Comparison of ENCODE assay signal across 20 cellular contexts in the genomic region with DNA sequence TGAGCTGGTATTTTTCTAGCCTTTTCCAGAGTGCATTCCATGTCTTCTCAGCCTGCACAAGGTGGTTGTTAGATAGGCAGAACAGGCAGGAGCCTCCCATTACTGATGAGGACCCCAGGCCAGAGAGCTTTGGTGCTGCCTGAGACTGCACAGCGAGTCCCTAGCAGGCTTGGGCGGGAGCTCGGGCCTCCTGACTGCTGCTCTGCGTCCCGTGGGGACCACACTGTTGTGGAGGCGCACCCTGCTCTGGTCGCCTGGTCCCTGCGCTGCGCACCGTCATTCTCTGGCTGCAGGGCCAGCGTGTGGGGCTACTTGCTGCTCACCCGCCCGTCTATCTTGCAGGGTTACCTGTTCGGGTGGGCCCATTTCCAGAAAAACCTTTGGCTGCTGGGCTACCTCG. TPM values are rescaled to one million over a fixed set of nuclear protein-coding genes. Genes with fewer than 3 reads are reported as not detected.
DNase-seq lines count a peak whose midpoint lies in the region; ATAC-seq, FAIRE-seq and TF ChIP-seq lines count a peak whose summit lies in the region.
"Had no signal": no experiment of that assay in that cellular context is flagged by ENCODE, and none has a peak within 500 bp of the region (broad histone marks: within the 10 kb centered on the region; RNA-seq: fewer than 3 reads in every experiment).

No MANE protein-coding gene starts in this region.

- H3K27ac Mint-ChIP-seq in memory B cell = peak overlapping the region; percentile 99
- H3K27ac Mint-ChIP-seq: CD4-positive, CD25-positive, alpha-beta regulatory T cell had no signal

- TF ChIP-seq CTCF in HepG2 (CRISPR knock-in tag; IDR thresholded peaks at IDR 0.05) (no peak), right lobe of liver (IDR thresholded peaks at IDR 0.05) (no peak), OCI-LY1 (IDR thresholded peaks at IDR 0.05; ENCODE audit: low read length) (no peak)

- H3K36me3 ChIP-seq in HepG2 (replicated peaks in 1 of 2; ENCODE audit: control insufficient read depth in 1 of 2, insufficient read depth in 2 of 2, low read length in 2 of 2) (peaks cover 2 to 8% of the 10 kb centered on the region in 2 experiments; a peak in 3 of 5 replicates), right lobe of liver (peaks cover 0 to 24% (median 3%) of the 10 kb centered on the region in 4 donors), OCI-LY1 (ENCODE audit: insufficient read depth, low read length) (peaks cover 10% of the 10 kb centered on the region; the same call in 1 of the 2 replicates)

- POLR2A ChIA-PET in HepG2 (lab: Yijun Ruan, JAX) = no interaction called here

- BruUV-seq in HepG2 (replicated peaks; lab: Mats Ljungman, UMichigan) = no TSS peak

- 96% methylated on average over 8 of the region's 15 CpGs for WGBS in HepG2 (ENCODE audit: low lambda C conversion rate)
- no CpG with 5 or more reads among the region's 15 CpGs for WGBS in right lobe of liver (ENCODE audit: insufficient coverage, low coverage, low lambda C conversion rate, missing lambda C conversion rate)

- H3K27me3 Mint-ChIP-seq in memory B cell = no peaks in the 10 kb centered on the region
- H3K27me3 Mint-ChIP-seq: CD4-positive, CD25-positive, alpha-beta regulatory T cell had no signal

- H3K79me2 ChIP-seq in HepG2 (ENCODE audit: insufficient read depth, low read length) (no peaks in the 10 kb centered on the region), OCI-LY1 (ENCODE audit: insufficient read depth, low read length) (no peaks in the 10 kb centered on the region)

- intact Hi-C loops in HepG2 (cut with micrococcal nuclease; ENCODE audit: unreplicated experiment) = no loop called here
- intact Hi-C loops in right lobe of liver (cut with DNase I) = loop anchor here in 1 of 2 donors (10.0 kb wide), 1 partner anchor 142 kb away; no protein-coding TSS in a partner anchor

- CTCF ChIA-PET in HepG2 (lab: Yijun Ruan, JAX; ENCODE audit: low intra/inter-chr PET ratio, low total read pairs) = no interaction called here

- H3K27me3 ChIP-seq in HepG2 (ENCODE audit: control insufficient read depth in 1 of 2, insufficient read depth in 2 of 2, low read length in 2 of 2) (no peaks in the 10 kb centered on the region), right lobe of liver (no peaks in the 10 kb centered on the region), OCI-LY1 (ENCODE audit: insufficient read depth, low read length) (no peaks in the 10 kb centered on the region)

- DNase-seq in HepG2 (ENCODE audit: low spot score) (no peak), right lobe of liver (no peak), memory B cell (ENCODE audit: low spot score in 2 of 2) (no peak), SIG-M5 treated with dmso at 0.1 percent for 504 hours (lab: John Stamatoyannopoulos, UW; ENCODE audit: unreplicated experiment) (no peak), SKM-1 (lab: John Stamatoyannopoulos, UW; ENCODE audit: unreplicated experiment) (no peak)
- DNase-seq: AML-193; CD4-positive, CD25-positive, alpha-beta regulatory T cell; EL; GF-D8; NCI-H1092 treated with DMSO at 0.1 percent for 48 hours; NCI-H1436 treated with DMSO at 0.1 percent for 48 hours; NCI-H1930; NCI-H2227 treated with DMSO at 0.1 percent for 48 hours; NCI-H510A; SW 1271 had no signal

- H3K4me1 ChIP-seq in HepG2 (ENCODE audit: insufficient read depth, low read length) (peaks cover 11% of the 10 kb centered on the region), right lobe of liver (peaks cover 0 to 41% (median 17%) of the 10 kb centered on the region in 4 donors), OCI-LY1 (ENCODE audit: insufficient read depth, low read length, severe bottlenecking) (peaks cover 44% of the 10 kb centered on the region)

- H3K9me3 ChIP-seq in HepG2 (ENCODE audit: low read length) = no peaks in the 10 kb centered on the region
- no peaks in the 10 kb centered on the region for H3K9me3 ChIP-seq in right lobe of liver
- H3K9me3 ChIP-seq in OCI-LY1 (ENCODE audit: low read length) = no peaks in the 10 kb centered on the region

- H3K9ac ChIP-seq in HepG2 (ENCODE audit: insufficient read depth, low read depth, low read length) (no peak overlapping the region), OCI-LY1 (ENCODE audit: low read length) (no peak overlapping the region)

- H3K4me3 Mint-ChIP-seq in memory B cell = no peak overlapping the region
- H3K4me3 Mint-ChIP-seq: CD4-positive, CD25-positive, alpha-beta regulatory T cell had no signal

- H3F3A ChIP-seq in OCI-LY1 (ENCODE audit: insufficient read depth, low read length) = no peaks in the 10 kb centered on the region

- H4K20me1 ChIP-seq in HepG2 (ENCODE audit: insufficient read depth, low read length) (peaks cover 5% of the 10 kb centered on the region; the same call in 1 of the 2 replicates), OCI-LY1 (ENCODE audit: insufficient read depth, low read length) (no peaks in the 10 kb centered on the region)

- no peak for TF ChIP-seq RAD21 in HepG2 (CRISPR knock-in tag; IDR thresholded peaks at IDR 0.05)

- in situ Hi-C loops in HepG2 (cut with HindIII; ENCODE audit: extremely low pct_ligation_motif_present, low pct_unique_long_range_greater_than_20kb) = no loop called here

- ATAC-seq in HepG2 = no peak
- ATAC-seq in right lobe of liver = no peak
- ATAC-seq in memory B cell (ENCODE audit: low read depth) = no peak
- ATAC-seq in HG03460 (IDR thresholded peaks at IDR 0.05; ENCODE audit: unreplicated experiment) = no peak
- ATAC-seq: HCT116, Panc1 had no signal

- H3K36me3 Mint-ChIP-seq in memory B cell = peaks cover 7% of the 10 kb centered on the region
- H3K36me3 Mint-ChIP-seq: CD4-positive, CD25-positive, alpha-beta regulatory T cell had no signal

- FAIRE-seq in HepG2 (lab: Jason Lieb, UNC) = no peak
- FAIRE-seq: H1 had no signal

- H3K9me3 Mint-ChIP-seq in memory B cell = no peaks in the 10 kb centered on the region
- H3K9me3 Mint-ChIP-seq: CD4-positive, CD25-positive, alpha-beta regulatory T cell had no signal

- TF ChIP-seq POLR2A in HepG2 (IDR thresholded peaks at IDR 0.05; ENCODE audit: insufficient read depth in 1 of 2, low read depth in 2 of 2, low read length in 2 of 2) (no peak), right lobe of liver (IDR thresholded peaks at IDR 0.05) (no peak)

- H3K27ac ChIP-seq in HepG2 (ENCODE audit: extremely low read length, insufficient read depth, low read length) = no peak overlapping the region
- no peak overlapping the region for H3K27ac ChIP-seq in right lobe of liver
- peak overlapping the region; percentile 84 for H3K27ac ChIP-seq in OCI-LY1 (ENCODE audit: low read depth, low read length, poor library complexity, severe bottlenecking)

- H2AFZ ChIP-seq in HepG2 (ENCODE audit: low read length) (no peak overlapping the region), OCI-LY1 (ENCODE audit: low read length) (no peak overlapping the region)

- TF ChIP-seq EP300 in HepG2 (IDR thresholded peaks at IDR 0.05; ENCODE audit: low read depth in 2 of 2, low read length in 2 of 2) = no peak
- no peak for TF ChIP-seq EP300 in HepG2 (CRISPR knock-in tag; IDR thresholded peaks at IDR 0.05; ENCODE audit: borderline replicate concordance)

- peaks cover 15% of the 10 kb centered on the region for H3K4me1 Mint-ChIP-seq in memory B cell

- H3K4me3 ChIP-seq in HepG2 (replicated peaks in 1 of 3; ENCODE audit: insufficient read depth in 1 of 3, low read depth in 2 of 3, low read length in 3 of 3) (no peak overlapping the region), right lobe of liver (no peak overlapping the region), OCI-LY1 (ENCODE audit: low read depth, low read length, poor library complexity, severe bottlenecking) (no peak overlapping the region)

- H3K4me2 ChIP-seq in HepG2 (ENCODE audit: low read depth, low read length) (no peak overlapping the region), OCI-LY1 (ENCODE audit: low read length) (no peak overlapping the region)

- no peaks in the 10 kb centered on the region for H3K9me2 ChIP-seq in OCI-LY1 (ENCODE audit: low read depth, low read length)

RNA-seq across cellular contexts. Expression of gene TPCN2, which starts 8.5 kb away (rescaled TPM):
- total RNA-seq in HepG2 (2016; rRNA removed; fragmentation: Illumina TruSeq; extraction: Trizol) (2.0 and 5.9 TPM in 2 replicates), right lobe of liver (10 to 100 TPM; 10.7 to 27.2 (median 15.6) TPM)
- 3.5 and 4.3 TPM in 2 replicates for total RNA-seq in HepG2 (2016; cell fraction: cytosol; rRNA removed; fragmentation: Illumina TruSeq; extraction: Trizol; ENCODE audit: low read depth)
- total RNA-seq in HepG2 (2016; cell fraction: insoluble cytoplasmic fraction; rRNA removed; fragmentation: Illumina TruSeq; extraction: Trizol) = 1.8 and 5.7 TPM in 2 replicates
- total RNA-seq in HepG2 (2016; cell fraction: membrane; rRNA removed; fragmentation: Illumina TruSeq; extraction: Trizol) = 2.4 and 2.5 TPM in 2 replicates
- total RNA-seq in HepG2 (2016; cell fraction: nucleus; rRNA removed; fragmentation: Illumina TruSeq; extraction: Trizol) = 7.8 and 11.5 TPM in 2 replicates
- polyA plus RNA-seq in HepG2 (2011; rRNA removed) = 5.6 and 6.9 TPM in 2 replicates
- polyA plus RNA-seq in HepG2 (2011; cell fraction: cytosol; rRNA removed) = 3.3 and 3.5 TPM in 2 replicates
- polyA plus RNA-seq in HepG2 (2011; cell fraction: nucleus; rRNA removed) = 37.2 and 42.8 TPM in 2 replicates
- polyA plus RNA-seq in HepG2 (2012) = 4.5 and 4.7 TPM in 2 replicates
- 0.52 and 0.74 TPM in 2 replicates for polyA plus RNA-seq in HepG2 (2016; cell fraction: cytosol; fragmentation: Illumina TruSeq; extraction: Trizol; ENCODE audit: low read depth)
- 1.7 and 2.1 TPM in 2 replicates for polyA plus RNA-seq in HepG2 (2016; cell fraction: insoluble cytoplasmic fraction; fragmentation: Illumina TruSeq; extraction: Trizol; ENCODE audit: low read depth)
- polyA plus RNA-seq in HepG2 (2016; cell fraction: membrane; fragmentation: Illumina TruSeq; extraction: Trizol; ENCODE audit: low read depth) = 1.3 TPM in 2 replicates
- 17.8 and 19.4 TPM in 2 replicates for polyA plus RNA-seq in HepG2 (2016; cell fraction: nucleus; fragmentation: Illumina TruSeq; extraction: Trizol; ENCODE audit: insufficient read depth, low read depth)
- polyA minus RNA-seq in HepG2 (2011; rRNA and poly(A)+ RNA removed; ENCODE audit: low replicate concordance) = 10.3 and 20.2 TPM in 2 replicates
- polyA minus RNA-seq in HepG2 (2011; cell fraction: cytosol; rRNA and poly(A)+ RNA removed) = 1.6 TPM in 2 replicates
- 14.9 and 16.5 TPM in 2 replicates for polyA minus RNA-seq in HepG2 (2011; cell fraction: nucleus; rRNA and poly(A)+ RNA removed)

RNA-seq across cellular contexts. Expression of gene MRGPRF, which starts 44.2 kb away (rescaled TPM):
- total RNA-seq in HepG2 (2016; rRNA removed; fragmentation: Illumina TruSeq; extraction: Trizol) (not detected in 2 replicates), right lobe of liver (1 to 10 TPM; 1.6 to 3.4 (median 2.0) TPM)
- total RNA-seq in HepG2 (2016; cell fraction: cytosol; rRNA removed; fragmentation: Illumina TruSeq; extraction: Trizol; ENCODE audit: low read depth) = not detected in 2 replicates
- total RNA-seq in HepG2 (2016; cell fraction: insoluble cytoplasmic fraction; rRNA removed; fragmentation: Illumina TruSeq; extraction: Trizol) = not detected in 2 replicates
- not detected in 2 replicates for total RNA-seq in HepG2 (2016; cell fraction: membrane; rRNA removed; fragmentation: Illumina TruSeq; extraction: Trizol)
- total RNA-seq in HepG2 (2016; cell fraction: nucleus; rRNA removed; fragmentation: Illumina TruSeq; extraction: Trizol) = not detected in 2 replicates
- polyA plus RNA-seq in HepG2 (2011; rRNA removed) = not detected in 2 replicates
- polyA plus RNA-seq in HepG2 (2011; cell fraction: cytosol; rRNA removed) = not detected in 2 replicates
- polyA plus RNA-seq in HepG2 (2011; cell fraction: nucleus; rRNA removed) = not detected in 2 replicates
- not detected in 2 replicates for polyA plus RNA-seq in HepG2 (2012)
- polyA plus RNA-seq in HepG2 (2016; cell fraction: cytosol; fragmentation: Illumina TruSeq; extraction: Trizol; ENCODE audit: low read depth) = not detected in 2 replicates
- polyA plus RNA-seq in HepG2 (2016; cell fraction: insoluble cytoplasmic fraction; fragmentation: Illumina TruSeq; extraction: Trizol; ENCODE audit: low read depth) = not detected in 2 replicates
- not detected in 2 replicates for polyA plus RNA-seq in HepG2 (2016; cell fraction: membrane; fragmentation: Illumina TruSeq; extraction: Trizol; ENCODE audit: low read depth)
- polyA plus RNA-seq in HepG2 (2016; cell fraction: nucleus; fragmentation: Illumina TruSeq; extraction: Trizol; ENCODE audit: insufficient read depth, low read depth) = not detected in 2 replicates
- 1.1 TPM in 1 of 2 replicates, not detected in the other for polyA minus RNA-seq in HepG2 (2011; rRNA and poly(A)+ RNA removed; ENCODE audit: low replicate concordance)
- not detected in 2 replicates for polyA minus RNA-seq in HepG2 (2011; cell fraction: cytosol; rRNA and poly(A)+ RNA removed)
- not detected in 2 replicates for polyA minus RNA-seq in HepG2 (2011; cell fraction: nucleus; rRNA and poly(A)+ RNA removed)
- total RNA-seq: CD4-positive, CD25-positive, alpha-beta regulatory T cell had no signal
- polyA plus RNA-seq: CD4-positive, CD25-positive, alpha-beta regulatory T cell had no signal
